11 cellular contexts compared by ENCODE assay signal in genomic region chr5:149153751-149154610, GRCh38. TPM values are rescaled to one million over a fixed set of nuclear protein-coding genes. Genes with fewer than 3 reads are reported as not detected.
DNase-seq lines count a peak whose midpoint lies in the region; ATAC-seq and TF ChIP-seq lines count a peak whose summit lies in the region.
"Had no signal": no experiment of that assay in that cellular context is flagged by ENCODE, and none has a peak within 500 bp of the region (broad histone marks: within the 10 kb centered on the region; RNA-seq: fewer than 3 reads in every experiment).

No MANE protein-coding gene starts in this region.

- H3K27ac ChIP-seq in AG04450 (ENCODE audit: low read depth, low read length): peak overlapping the region; percentile 83
- H3K27ac ChIP-seq in effector memory CD4-positive, alpha-beta T cell (ENCODE audit: insufficient read depth, low read length, poor library complexity, severe bottlenecking): no peak overlapping the region

- H3K9me3 ChIP-seq in AG04450 (ENCODE audit: control insufficient read depth, insufficient read depth, low read length): no peaks in the 10 kb centered on the region
- H3K9me3 ChIP-seq in effector memory CD4-positive, alpha-beta T cell (ENCODE audit: control insufficient read depth, low read length): no peaks in the 10 kb centered on the region

- ATAC-seq in left lobe of liver (peak; percentile 61), HG03108 (IDR thresholded peaks at IDR 0.05; ENCODE audit: unreplicated experiment) (no peak), HG03342 (IDR thresholded peaks at IDR 0.05; ENCODE audit: unreplicated experiment) (no peak)

- CTCF ChIA-PET in AG04450 (lab: Charles Lee): interaction anchor here (0.5 to 11.9 kb wide), 4 partner anchors 13 to 1649 kb away, joined by 4 to 70 read pairs (median 4); partner anchors contain the start of gene ABLIM3

- no peak overlapping the region for H3K4me3 ChIP-seq in AG04450 (ENCODE audit: low read depth, low read length)
- H3K4me3 ChIP-seq in astrocyte of the spinal cord (ENCODE audit: low read depth, low read length): no peak overlapping the region
- no peak overlapping the region for H3K4me3 ChIP-seq in effector memory CD4-positive, alpha-beta T cell (ENCODE audit: insufficient read depth, low read depth, low read length, poor library complexity, severe bottlenecking)

- no peak for TF ChIP-seq CTCF in AG04450 (IDR thresholded peaks at IDR 0.05; ENCODE audit: low read depth, low read length)
- TF ChIP-seq CTCF in astrocyte of the spinal cord (IDR thresholded peaks at IDR 0.05; ENCODE audit: low read depth, low read length): no peak

- in situ Hi-C loops in astrocyte of the spinal cord (cut with HindIII; ENCODE audit: low sequenced_read_pairs): no loop called here

- no peak for DNase-seq in AG04450 (ENCODE audit: low read depth, low spot score)
- DNase-seq in NCI-H1436 treated with DMSO at 0.1 percent for 48 hours (lab: John Stamatoyannopoulos, UW): peak; percentile 43
- DNase-seq in astrocyte of the spinal cord (ENCODE audit: low read depth, low spot score): peak; percentile 38
- DNase-seq in left lobe of liver (ENCODE audit: low spot score): peak; percentile 88
- no peak for DNase-seq in effector memory CD4-positive, alpha-beta T cell
- DNase-seq in COLO668 (lab: John Stamatoyannopoulos, UW; ENCODE audit: unreplicated experiment): no peak
- DNase-seq: DND-41; MM.1S; stimulated activated CD4-positive, alpha-beta T cell treated with anti-CD3 and anti-CD28 coated beads, Interleukin-2, amount 100 ng/mL, for 48 hours had no signal

- no peaks in the 10 kb centered on the region for H3K36me3 ChIP-seq in effector memory CD4-positive, alpha-beta T cell (ENCODE audit: control insufficient read depth, insufficient read depth, low read length)

- POLR2A ChIA-PET in AG04450 (lab: Yijun Ruan, JAX): interaction anchor here (1.0 to 1.6 kb wide), 4 partner anchors 10 to 58 kb away, joined by 3 to 4 read pairs (median 3); no protein-coding TSS in a partner anchor

- H3K27me3 ChIP-seq in AG04450 (ENCODE audit: control insufficient read depth, insufficient read depth, low read length): no peaks in the 10 kb centered on the region
- no peaks in the 10 kb centered on the region for H3K27me3 ChIP-seq in effector memory CD4-positive, alpha-beta T cell (replicated peaks; ENCODE audit: control insufficient read depth, insufficient read depth, low read length, poor library complexity, severe bottlenecking)

- no peaks in the 10 kb centered on the region for H3K4me1 ChIP-seq in effector memory CD4-positive, alpha-beta T cell (ENCODE audit: control insufficient read depth, insufficient read depth, low read length, poor library complexity, severe bottlenecking)

RNA-seq across cellular contexts. Expression of gene ABLIM3, which starts 12.7 kb away (rescaled TPM):
- 52.6 and 60.6 TPM in 2 replicates for polyA plus RNA-seq in AG04450 (2011; rRNA removed)
- polyA minus RNA-seq in AG04450 (2011; rRNA and poly(A)+ RNA removed): 90.4 and 128 TPM in 2 replicates
- total RNA-seq in left lobe of liver: 87.7 TPM

Comparison
In these comparisons a context has a peak if more than half of its experiments do, and no peak if none do; other contexts are left out.
1. DNase-seq: peak in NCI-H1436 treated with DMSO at 0.1 percent for 48 hours (single experiment), astrocyte of the spinal cord (single experiment) and left lobe of liver (single experiment); none in AG04450 (single experiment), effector memory CD4-positive, alpha-beta T cell (0 of 3) and COLO668 (single experiment).